Comparison of ENCODE assay signal across 1 cellular context in genomic region chr17:43430936-43431649, GRCh38.
TF ChIP-seq lines count a peak whose summit lies in the region.

No MANE protein-coding gene starts in this region.

TF ChIP-seq in H1, 55 proteins besides CTCF, POLR2A, EP300 and RAD21:
- TF ChIP-seq YY1 (IDR thresholded peaks at IDR 0.05; ENCODE audit: low read depth, low read length) (no peak), RNF2 (IDR thresholded peaks at IDR 0.05; ENCODE audit: borderline replicate concordance, low read depth, low read length, missing control alignments, poor library complexity, severe bottlenecking) (no peak), PHF8 (conservative IDR thresholded peaks at IDR 0.05; ENCODE audit: low read depth, low read length) (no peak), CHD1 (IDR thresholded peaks at IDR 0.05; ENCODE audit: low read depth, low read length) (no peak), TAF1 (IDR thresholded peaks at IDR 0.05; ENCODE audit: low read depth, low read length) (no peak), SP2 (IDR thresholded peaks at IDR 0.05; ENCODE audit: low read length) (no peak), HDAC6 (IDR thresholded peaks at IDR 0.05; ENCODE audit: low read depth, low read length) (no peak), SRF (IDR thresholded peaks at IDR 0.05; ENCODE audit: low read depth, low read length) (no peak), SIX5 (IDR thresholded peaks at IDR 0.05; ENCODE audit: low read depth, low read length) (no peak), SIN3A (conservative IDR thresholded peaks at IDR 0.05 in 1 of 2, IDR thresholded peaks at IDR 0.05 in 1 of 2; ENCODE audit: low read depth in 1 of 2, low read length in 2 of 2) (no peak), KDM4A (IDR thresholded peaks at IDR 0.05; ENCODE audit: low read depth, low read length, severe bottlenecking) (no peak), MAX (IDR thresholded peaks at IDR 0.05) (no peak), MAFK (IDR thresholded peaks at IDR 0.05; ENCODE audit: low read depth, low read length) (no peak), TEAD4 (IDR thresholded peaks at IDR 0.05; ENCODE audit: low read depth, low read length) (no peak), RXRA (IDR thresholded peaks at IDR 0.05; ENCODE audit: insufficient read depth, low read depth, low read length) (no peak)
